ENCODE assay signal across 8 cellular contexts in genomic region chr12:68808388-68809189, GRCh38. TPM values are rescaled to one million over a fixed set of nuclear protein-coding genes. Genes with fewer than 3 reads are reported as not detected.
DNase-seq lines count a peak whose midpoint lies in the region; ATAC-seq and TF ChIP-seq lines count a peak whose summit lies in the region.

No MANE protein-coding gene starts in this region.

- peaks cover 4% of the 10 kb centered on the region for H3K36me3 ChIP-seq in neural cell (ENCODE audit: insufficient read depth, low read length)

- H3K9me3 ChIP-seq in neural cell (ENCODE audit: low read length), result no peaks in the 10 kb centered on the region

- H3K27ac ChIP-seq in RWPE1 (peak overlapping the region; percentile 99), neural cell (ENCODE audit: low read length) (peak overlapping the region; percentile 95)

- POLR2A ChIA-PET in RWPE1 (lab: Yijun Ruan, JAX; ENCODE audit: low non-redundant PET), result interaction anchor here (0.5 to 1.5 kb wide), 4 partner anchors 9 to 62 kb away, joined by 3 to 7 read pairs (median 5); no protein-coding TSS in a partner anchor

- no peaks in the 10 kb centered on the region for H3K9me2 ChIP-seq in neural cell (ENCODE audit: insufficient read depth, low read length)

- peaks cover 37% of the 10 kb centered on the region for H3K79me2 ChIP-seq in neural cell (replicated peaks; ENCODE audit: insufficient read depth, low read length)

- H3K9me3 Mint-ChIP-seq in stimulated activated naive CD8-positive, alpha-beta T cell treated with anti-CD3 and anti-CD28 coated beads, Interleukin-15, amount 100 ng/mL, for 72 hours, result no peaks in the 10 kb centered on the region

- H3K4me3 Mint-ChIP-seq in stimulated activated naive CD8-positive, alpha-beta T cell treated with anti-CD3 and anti-CD28 coated beads, Interleukin-15, amount 100 ng/mL, for 72 hours, result peak overlapping the region; percentile 84 to 95

- H3K27ac Mint-ChIP-seq in stimulated activated naive CD8-positive, alpha-beta T cell treated with anti-CD3 and anti-CD28 coated beads, Interleukin-15, amount 100 ng/mL, for 72 hours, result peak overlapping the region; percentile 99 to 100

- peak overlapping the region; percentile 99 for H3K9ac ChIP-seq in neural cell (ENCODE audit: low read length)

- DNase-seq in ELF-1 (ENCODE audit: low read depth, low spot score) (peak; percentile 84), H4 (ENCODE audit: low spot score) (peak; percentile 88), LHCN-M2 (ENCODE audit: low read depth) (peak; percentile 95), RWPE1 (ENCODE audit: low spot score) (peak; percentile 89), fibroblast of the conjunctiva (ENCODE audit: low read depth) (peak; percentile 93)
- DNase-seq in activated effector memory CD4-positive, alpha-beta T cell treated with Interleukin-2 at 50 U/mL for 16 hours, result peak; percentile 29
- peak; percentile 79 to 89 for DNase-seq in stimulated activated naive CD8-positive, alpha-beta T cell treated with anti-CD3 and anti-CD28 coated beads, Interleukin-15, amount 100 ng/mL, for 72 hours

- H3K27me3 ChIP-seq in neural cell (ENCODE audit: insufficient read depth, low read depth, low read length), result no peaks in the 10 kb centered on the region

- no peak for TF ChIP-seq CTCF in RWPE1 (conservative IDR thresholded peaks at IDR 0.05; ENCODE audit: low read depth)
- no peak for TF ChIP-seq CTCF in neural cell (IDR thresholded peaks at IDR 0.05; ENCODE audit: poor library complexity, severe bottlenecking)

- CTCF ChIA-PET in RWPE1 (lab: Yijun Ruan, JAX), result interaction anchor here (0.6 kb wide), 1 partner anchor 69 kb away, joined by 4 read pairs; no protein-coding TSS in a partner anchor

- peaks cover 39% of the 10 kb centered on the region for H3K4me1 Mint-ChIP-seq in stimulated activated naive CD8-positive, alpha-beta T cell treated with anti-CD3 and anti-CD28 coated beads, Interleukin-15, amount 100 ng/mL, for 72 hours

- peak overlapping the region; percentile 97 for H3K4me3 ChIP-seq in neural cell (ENCODE audit: low read length)

- H4K20me1 ChIP-seq in neural cell (ENCODE audit: insufficient read depth), result no peaks in the 10 kb centered on the region

- peak; percentile 8 for TF ChIP-seq RAD21 in neural cell (conservative IDR thresholded peaks at IDR 0.05)

- H2AFZ ChIP-seq in neural cell (ENCODE audit: low read depth, low read length), result peak overlapping the region; percentile 99

- no peak for TF ChIP-seq EP300 in neural cell (conservative IDR thresholded peaks at IDR 0.05; ENCODE audit: poor library complexity, severe bottlenecking)

- peak overlapping the region; percentile 72 for H3K4me2 ChIP-seq in neural cell (ENCODE audit: low read length)

- peak; percentile 70 for ATAC-seq in stimulated activated naive CD8-positive, alpha-beta T cell treated with anti-CD3 and anti-CD28 coated beads, Interleukin-15, amount 100 ng/mL, for 72 hours

- H3K27me3 Mint-ChIP-seq in stimulated activated naive CD8-positive, alpha-beta T cell treated with anti-CD3 and anti-CD28 coated beads, Interleukin-15, amount 100 ng/mL, for 72 hours, result no peaks in the 10 kb centered on the region

- H3F3A ChIP-seq in neural cell (ENCODE audit: insufficient read depth, low read length, poor library complexity, severe bottlenecking), result no peaks in the 10 kb centered on the region

TF ChIP-seq in neural cell, 6 proteins besides CTCF, POLR2A, EP300 and RAD21:
- peak; percentile 89 for TF ChIP-seq TAF1 (IDR thresholded peaks at IDR 0.05; ENCODE audit: low read depth)
- TF ChIP-seq SMC3 (conservative IDR thresholded peaks at IDR 0.05; ENCODE audit: poor library complexity), result peak; percentile 3
- TF ChIP-seq MXI1 (conservative IDR thresholded peaks at IDR 0.05; ENCODE audit: poor library complexity, severe bottlenecking), result peak; percentile 34
- no peak for TF ChIP-seq POLR2AphosphoS5 (IDR thresholded peaks at IDR 0.05)
- TF ChIP-seq REST (IDR thresholded peaks at IDR 0.05; ENCODE audit: borderline replicate concordance), result peak; percentile 42
- TF ChIP-seq EZH2 (IDR thresholded peaks at IDR 0.05; ENCODE audit: borderline replicate concordance, insufficient read depth, low read length, poor library complexity, severe bottlenecking), result no peak

RNA-seq across cellular contexts. Expression of gene MDM2, which starts 0.6 kb away (rescaled TPM):
- 41.9 and 110 TPM in 2 replicates for total RNA-seq in H4 (2014; rRNA removed; shearing (Covaris generic))
- total RNA-seq in LHCN-M2 (2014; rRNA removed), result 113 and 119 TPM in 2 replicates
- 30.6 TPM for polyA plus RNA-seq in LHCN-M2 (2012)
- polyA plus RNA-seq in neural cell, result 26.8 and 37.5 TPM in 2 replicates
- 85.9 and 108 TPM in 2 replicates for polyA minus RNA-seq in neural cell

Comparison
In these comparisons a context has a peak if more than half of its experiments do, and no peak if none do; other contexts are left out.
1. Peak in every context shown above with its lines: DNase-seq, ATAC-seq, H3K4me3 ChIP-seq and H3K27ac ChIP-seq.
2. DNase-seq: peak in every context shown above with its lines; median percentile 95 in LHCN-M2; 93 in fibroblast of the conjunctiva; 89 in RWPE1; 88 in H4; 84 in ELF-1; 84 in stimulated activated naive CD8-positive, alpha-beta T cell treated with anti-CD3 and anti-CD28 coated beads, Interleukin-15, amount 100 ng/mL, for 72 hours; 29 in activated effector memory CD4-positive, alpha-beta T cell treated with Interleukin-2 at 50 U/mL for 16 hours.